ENCODE assay signal across 30 cellular contexts in the genomic region with DNA sequence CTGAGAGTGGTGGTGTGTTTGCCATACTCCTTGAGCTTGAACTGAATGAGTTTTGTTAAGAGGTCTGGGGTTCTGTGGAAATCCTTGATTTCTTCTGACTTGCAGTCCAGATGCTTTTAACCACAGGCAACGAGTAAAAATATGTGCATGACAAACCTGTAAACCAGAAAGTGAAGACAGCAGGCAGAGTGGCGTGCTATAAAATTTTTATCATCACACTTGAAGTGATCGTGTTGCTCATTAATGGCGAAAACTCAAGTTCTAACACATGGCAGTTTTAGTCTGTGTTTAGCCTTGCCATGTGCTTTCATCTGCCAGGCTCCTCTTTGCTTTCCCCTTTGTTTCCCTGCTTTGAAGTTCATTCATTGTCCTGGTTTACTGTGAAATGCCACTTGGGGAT. TPM values are rescaled to one million over a fixed set of nuclear protein-coding genes. Genes with fewer than 3 reads are reported as not detected.
DNase-seq lines count a peak whose midpoint lies in the region; ATAC-seq, FAIRE-seq and TF ChIP-seq lines count a peak whose summit lies in the region.
"Had no signal": no experiment of that assay in that cellular context is flagged by ENCODE, and none has a peak within 500 bp of the region (broad histone marks: within the 10 kb centered on the region; RNA-seq: fewer than 3 reads in every experiment).

No MANE protein-coding gene starts in this region.

- H3K27ac ChIP-seq in keratinocyte (ENCODE audit: control insufficient read depth, insufficient read depth, low read length): no peak overlapping the region
- H3K27ac ChIP-seq: foreskin keratinocyte, parathyroid adenoma, SJCRH30, tibial nerve had no signal

- FAIRE-seq in keratinocyte (lab: Jason Lieb, UNC): no peak
- FAIRE-seq: endothelial cell of umbilical vein had no signal

- H3K36me3 ChIP-seq in keratinocyte (ENCODE audit: control insufficient read depth in 2 of 2, extremely low read depth in 1 of 2, insufficient read depth in 2 of 2, low read length in 2 of 2): no peaks in the 10 kb centered on the region
- H3K36me3 ChIP-seq: SJCRH30, tibial nerve had no signal

- no peak overlapping the region for H3K9ac ChIP-seq in keratinocyte (ENCODE audit: control insufficient read depth, extremely low read depth, insufficient read depth, low read length)
- H3K9ac ChIP-seq: parathyroid adenoma had no signal

- DNase-seq in NCI-H1105 treated with DMSO at 0.1 percent for 48 hours (lab: John Stamatoyannopoulos, UW) (peak; percentile 12), NCI-H1105 (lab: John Stamatoyannopoulos, UW) (no peak), EH (ENCODE audit: low read depth) (peak; percentile 59), NCI-H2171 (lab: John Stamatoyannopoulos, UW) (peak; percentile 28), keratinocyte (ENCODE audit: low read depth, low spot score) (no peak)
- no peak for DNase-seq in activated CD4-positive, alpha-beta T cell treated with anti-CD3 and anti-CD28 coated beads for 1 hour
- DNase-seq in activated CD4-positive, alpha-beta T cell treated with anti-CD3 and anti-CD28 coated beads, Interleukin-2, amount 50 U/mL, for 4 hours: no peak
- DNase-seq: 8988T; activated CD4-positive, alpha-beta T cell treated with anti-CD3 and anti-CD28 coated beads, Interleukin-2, amount 50 U/mL, for 1 hour; activated CD8-positive, alpha-beta memory T cell treated with anti-CD3 and anti-CD28 coated beads, Interleukin-2, amount 50 U/mL, for 48 hours; activated effector memory CD4-positive, alpha-beta T cell treated with Interleukin-2 at 50 U/mL for 16 hours; CD4-positive, CD25-positive, alpha-beta regulatory T cell; dermis blood vessel endothelial cell; DMS53; foreskin keratinocyte; hippocampal formation; islet precursor cell; Kasumi-1; mesenchymal stem cell; naive B cell; NCI-H1092; NCI-H526 treated with DMSO at 0.1 percent for 48 hours; OCI-M1; SJCRH30; stimulated activated CD4-positive, alpha-beta T cell treated with anti-CD3 and anti-CD28 coated beads, Interleukin-2, amount 100 ng/mL, for 24 hours; stimulated activated naive CD4-positive, alpha-beta T cell treated with Interleukin-2 at 50 U/mL for 16 hours had no signal

- no peaks in the 10 kb centered on the region for H3K9me3 ChIP-seq in keratinocyte (ENCODE audit: control insufficient read depth, low read depth, low read length)
- H3K9me3 ChIP-seq: SJCRH30, tibial nerve had no signal

- TF ChIP-seq CTCF in keratinocyte (optimal IDR thresholded peaks at IDR 0.05 in 1 of 3, IDR thresholded peaks at IDR 0.05 in 1 of 3, conservative IDR thresholded peaks at IDR 0.05 in 1 of 3; ENCODE audit: extremely low read depth in 1 of 3, insufficient read depth in 2 of 3, low read length in 3 of 3): no peak

- peak overlapping the region; percentile 38 for H2AFZ ChIP-seq in keratinocyte (ENCODE audit: control insufficient read depth, low read length)

- no peak overlapping the region for H3K4me2 ChIP-seq in keratinocyte (ENCODE audit: control insufficient read depth, extremely low read depth, insufficient read depth, low read depth, low read length)

- H3K4me3 ChIP-seq in keratinocyte (ENCODE audit: control insufficient read depth in 2 of 3, extremely low read depth in 1 of 3, insufficient read depth in 2 of 3, low read depth in 1 of 3, low read length in 3 of 3): no peak overlapping the region
- H3K4me3 ChIP-seq: SJCRH30, tibial nerve had no signal

- H3K4me1 ChIP-seq in keratinocyte (ENCODE audit: control insufficient read depth, extremely low read depth, insufficient read depth, low read length): no peaks in the 10 kb centered on the region
- H3K4me1 ChIP-seq: parathyroid adenoma, SJCRH30, tibial nerve had no signal

- no peaks in the 10 kb centered on the region for H3K9me1 ChIP-seq in keratinocyte (ENCODE audit: control insufficient read depth, extremely low read depth, insufficient read depth, low read length)

- H3K27me3 ChIP-seq in keratinocyte (ENCODE audit: control insufficient read depth, extremely low read depth, insufficient read depth, low read length): no peaks in the 10 kb centered on the region
- H3K27me3 ChIP-seq: foreskin keratinocyte, SJCRH30, tibial nerve had no signal

- H3K79me2 ChIP-seq in keratinocyte (ENCODE audit: control insufficient read depth, insufficient read depth, low read length): no peaks in the 10 kb centered on the region
- H3K79me2 ChIP-seq: parathyroid adenoma had no signal

- no peak for ATAC-seq in HG02571 (IDR thresholded peaks at IDR 0.05; ENCODE audit: unreplicated experiment)

- H4K20me1 ChIP-seq in keratinocyte (ENCODE audit: control insufficient read depth, extremely low read depth, insufficient read depth, low read length): no peaks in the 10 kb centered on the region

- dilution Hi-C loops in keratinocyte (cut with MboI; ENCODE audit: extremely low pct_ligation_motif_present, low sequenced_read_pairs): no loop called here

RNA-seq across cellular contexts. Expression of gene TXNRD1, which starts 28.0 kb away (rescaled TPM):
- polyA plus RNA-seq in keratinocyte: 41.5 to 88.9 TPM (median 65.6 TPM) in 3 replicates
- polyA plus RNA-seq in keratinocyte (2011; ENCODE audit: low read depth): 51.8 TPM
- polyA plus RNA-seq in keratinocyte (2011; cell fraction: cytosol; rRNA removed): 43.8 and 91.4 TPM in 2 replicates
- polyA plus RNA-seq in keratinocyte (2011; cell fraction: nucleus; rRNA removed): 89.8 and 94.0 TPM in 2 replicates
- polyA plus RNA-seq in keratinocyte (2012; ENCODE audit: low replicate concordance): 45.9 and 67.9 TPM in 2 replicates
- 93.1 to 182 TPM (median 118 TPM) in 3 replicates for polyA minus RNA-seq in keratinocyte
- polyA minus RNA-seq in keratinocyte (2011; cell fraction: cytosol; rRNA and poly(A)+ RNA removed): 34.3 TPM
- polyA minus RNA-seq in keratinocyte (2011; cell fraction: nucleus; rRNA and poly(A)+ RNA removed): 83.6 and 130 TPM in 2 replicates

RNA-seq across cellular contexts. Expression of gene EID3, which starts 60.0 kb away (rescaled TPM):
- polyA plus RNA-seq in keratinocyte: 0.75 to 1.8 TPM (median 1.2 TPM) in 3 replicates
- 2.0 TPM for polyA plus RNA-seq in keratinocyte (2011; ENCODE audit: low read depth)
- 0.53 and 0.94 TPM in 2 replicates for polyA plus RNA-seq in keratinocyte (2011; cell fraction: cytosol; rRNA removed)
- polyA plus RNA-seq in keratinocyte (2011; cell fraction: nucleus; rRNA removed): 1.8 and 3.5 TPM in 2 replicates
- 0.63 and 1.3 TPM in 2 replicates for polyA plus RNA-seq in keratinocyte (2012; ENCODE audit: low replicate concordance)
- polyA minus RNA-seq in keratinocyte: 0.96 to 8.4 TPM (median 1.5 TPM) in 3 replicates
- polyA minus RNA-seq in keratinocyte (2011; cell fraction: cytosol; rRNA and poly(A)+ RNA removed): not detected
- 5.7 and 11.3 TPM in 2 replicates for polyA minus RNA-seq in keratinocyte (2011; cell fraction: nucleus; rRNA and poly(A)+ RNA removed)

Comparison
In these comparisons a context has a peak if more than half of its experiments do, and no peak if none do; other contexts are left out.
1. DNase-seq: peak in NCI-H1105 treated with DMSO at 0.1 percent for 48 hours (single experiment), EH (single experiment) and NCI-H2171 (single experiment); none in NCI-H1105 (single experiment), keratinocyte (single experiment), activated CD4-positive, alpha-beta T cell treated with anti-CD3 and anti-CD28 coated beads for 1 hour (single experiment) and activated CD4-positive, alpha-beta T cell treated with anti-CD3 and anti-CD28 coated beads, Interleukin-2, amount 50 U/mL, for 4 hours (0 of 2).